ENCODE assay signal across 1 cellular context in the genomic region with DNA sequence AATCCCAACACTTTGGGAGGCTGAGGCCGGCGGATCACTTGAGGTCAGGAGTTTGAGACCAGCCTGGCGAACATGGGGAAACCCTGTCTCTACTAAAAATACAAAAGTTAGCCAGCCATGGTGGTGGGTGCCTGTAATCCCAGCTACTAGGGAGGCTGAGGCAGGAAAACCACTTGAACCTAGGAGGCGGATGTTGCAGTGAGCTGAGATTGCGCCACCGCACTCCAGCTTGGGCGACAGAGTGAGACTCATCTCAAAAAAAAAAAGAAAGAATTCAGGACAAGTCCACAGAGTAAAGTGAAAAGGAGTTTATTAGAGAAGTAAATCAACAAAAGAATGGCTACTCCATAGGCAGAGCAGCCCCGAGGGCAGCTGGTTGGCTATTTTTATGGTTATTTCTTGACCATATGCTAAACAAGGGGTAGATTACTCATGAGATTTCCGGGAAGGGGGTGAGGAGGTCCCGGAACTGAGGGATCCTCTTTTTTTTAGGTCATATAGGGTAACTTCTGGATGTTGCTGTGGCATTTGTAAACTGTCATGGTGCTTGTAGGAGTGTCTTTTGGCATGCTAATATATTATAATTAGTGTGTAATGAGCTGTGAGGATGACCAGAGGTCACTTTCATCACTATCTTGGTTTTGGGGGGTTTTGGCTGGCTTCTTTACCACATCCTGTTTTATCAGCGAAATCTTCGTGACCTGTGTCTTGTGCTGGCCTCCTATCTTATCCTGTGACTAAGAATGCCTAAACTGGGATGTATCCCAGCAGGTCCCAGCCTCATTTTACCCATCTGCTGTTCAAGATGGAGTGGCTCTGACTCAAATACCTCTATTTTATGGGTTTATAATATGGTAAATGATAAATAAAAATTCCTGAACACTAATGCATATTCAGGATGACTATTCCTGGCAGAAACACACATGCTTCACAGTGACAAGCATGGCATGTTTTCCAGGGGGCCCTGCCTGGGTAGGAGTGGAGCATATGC.
TF ChIP-seq lines count a peak whose summit lies in the region.

No MANE protein-coding gene starts in this region.

TF ChIP-seq in GM23338, 12 proteins besides CTCF, POLR2A, EP300 and RAD21:
- no peak for TF ChIP-seq POLR2AphosphoS5 (IDR thresholded peaks at IDR 0.05; ENCODE audit: low read depth)
- no peak for TF ChIP-seq JUNB (IDR thresholded peaks at IDR 0.05; ENCODE audit: unreplicated experiment)
- TF ChIP-seq, protein P1, sequence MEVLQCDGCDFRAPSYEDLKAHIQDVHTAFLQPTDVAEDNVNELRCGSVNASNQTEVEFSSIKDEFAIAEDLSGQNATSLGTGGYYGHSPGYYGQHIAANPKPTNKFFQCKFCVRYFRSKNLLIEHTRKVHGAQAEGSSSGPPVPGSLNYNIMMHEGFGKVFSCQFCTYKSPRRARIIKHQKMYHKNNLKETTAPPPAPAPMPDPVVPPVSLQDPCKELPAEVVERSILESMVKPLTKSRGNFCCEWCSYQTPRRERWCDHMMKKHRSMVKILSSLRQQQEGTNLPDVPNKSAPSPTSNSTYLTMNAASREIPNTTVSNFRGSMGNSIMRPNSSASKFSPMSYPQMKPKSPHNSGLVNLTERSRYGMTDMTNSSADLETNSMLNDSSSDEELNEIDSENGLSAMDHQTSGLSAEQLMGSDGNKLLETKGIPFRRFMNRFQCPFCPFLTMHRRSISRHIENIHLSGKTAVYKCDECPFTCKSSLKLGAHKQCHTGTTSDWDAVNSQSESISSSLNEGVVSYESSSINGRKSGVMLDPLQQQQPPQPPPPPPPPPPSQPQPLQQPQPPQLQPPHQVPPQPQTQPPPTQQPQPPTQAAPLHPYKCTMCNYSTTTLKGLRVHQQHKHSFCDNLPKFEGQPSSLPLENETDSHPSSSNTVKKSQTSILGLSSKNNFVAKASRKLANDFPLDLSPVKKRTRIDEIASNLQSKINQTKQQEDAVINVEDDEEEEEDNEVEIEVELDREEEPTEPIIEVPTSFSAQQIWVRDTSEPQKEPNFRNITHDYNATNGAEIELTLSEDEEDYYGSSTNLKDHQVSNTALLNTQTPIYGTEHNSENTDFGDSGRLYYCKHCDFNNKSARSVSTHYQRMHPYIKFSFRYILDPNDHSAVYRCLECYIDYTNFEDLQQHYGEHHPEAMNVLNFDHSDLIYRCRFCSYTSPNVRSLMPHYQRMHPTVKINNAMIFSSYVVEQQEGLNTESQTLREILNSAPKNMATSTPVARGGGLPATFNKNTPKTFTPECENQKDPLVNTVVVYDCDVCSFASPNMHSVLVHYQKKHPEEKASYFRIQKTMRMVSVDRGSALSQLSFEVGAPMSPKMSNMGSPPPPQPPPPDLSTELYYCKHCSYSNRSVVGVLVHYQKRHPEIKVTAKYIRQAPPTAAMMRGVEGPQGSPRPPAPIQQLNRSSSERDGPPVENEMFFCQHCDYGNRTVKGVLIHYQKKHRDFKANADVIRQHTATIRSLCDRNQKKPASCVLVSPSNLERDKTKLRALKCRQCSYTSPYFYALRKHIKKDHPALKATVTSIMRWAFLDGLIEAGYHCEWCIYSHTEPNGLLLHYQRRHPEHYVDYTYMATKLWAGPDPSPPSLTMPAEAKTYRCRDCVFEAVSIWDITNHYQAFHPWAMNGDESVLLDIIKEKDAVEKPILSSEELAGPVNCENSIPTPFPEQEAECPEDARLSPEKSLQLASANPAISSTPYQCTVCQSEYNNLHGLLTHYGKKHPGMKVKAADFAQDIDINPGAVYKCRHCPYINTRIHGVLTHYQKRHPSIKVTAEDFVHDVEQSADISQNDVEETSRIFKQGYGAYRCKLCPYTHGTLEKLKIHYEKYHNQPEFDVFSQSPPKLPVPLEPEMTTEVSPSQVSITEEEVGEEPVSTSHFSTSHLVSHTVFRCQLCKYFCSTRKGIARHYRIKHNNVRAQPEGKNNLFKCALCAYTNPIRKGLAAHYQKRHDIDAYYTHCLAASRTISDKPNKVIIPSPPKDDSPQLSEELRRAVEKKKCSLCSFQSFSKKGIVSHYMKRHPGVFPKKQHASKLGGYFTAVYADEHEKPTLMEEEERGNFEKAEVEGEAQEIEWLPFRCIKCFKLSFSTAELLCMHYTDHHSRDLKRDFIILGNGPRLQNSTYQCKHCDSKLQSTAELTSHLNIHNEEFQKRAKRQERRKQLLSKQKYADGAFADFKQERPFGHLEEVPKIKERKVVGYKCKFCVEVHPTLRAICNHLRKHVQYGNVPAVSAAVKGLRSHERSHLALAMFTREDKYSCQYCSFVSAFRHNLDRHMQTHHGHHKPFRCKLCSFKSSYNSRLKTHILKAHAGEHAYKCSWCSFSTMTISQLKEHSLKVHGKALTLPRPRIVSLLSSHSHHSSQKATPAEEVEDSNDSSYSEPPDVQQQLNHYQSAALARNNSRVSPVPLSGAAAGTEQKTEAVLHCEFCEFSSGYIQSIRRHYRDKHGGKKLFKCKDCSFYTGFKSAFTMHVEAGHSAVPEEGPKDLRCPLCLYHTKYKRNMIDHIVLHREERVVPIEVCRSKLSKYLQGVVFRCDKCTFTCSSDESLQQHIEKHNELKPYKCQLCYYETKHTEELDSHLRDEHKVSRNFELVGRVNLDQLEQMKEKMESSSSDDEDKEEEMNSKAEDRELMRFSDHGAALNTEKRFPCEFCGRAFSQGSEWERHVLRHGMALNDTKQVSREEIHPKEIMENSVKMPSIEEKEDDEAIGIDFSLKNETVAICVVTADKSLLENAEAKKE (CRISPR knock-in tag; IDR thresholded peaks at IDR 0.05): no peak
- TF ChIP-seq NANOG (IDR thresholded peaks at IDR 0.05; ENCODE audit: borderline replicate concordance): no peak
- no peak for TF ChIP-seq ZNF331 (CRISPR knock-in tag; IDR thresholded peaks at IDR 0.05; ENCODE audit: low read depth)
- TF ChIP-seq, protein P2, sequence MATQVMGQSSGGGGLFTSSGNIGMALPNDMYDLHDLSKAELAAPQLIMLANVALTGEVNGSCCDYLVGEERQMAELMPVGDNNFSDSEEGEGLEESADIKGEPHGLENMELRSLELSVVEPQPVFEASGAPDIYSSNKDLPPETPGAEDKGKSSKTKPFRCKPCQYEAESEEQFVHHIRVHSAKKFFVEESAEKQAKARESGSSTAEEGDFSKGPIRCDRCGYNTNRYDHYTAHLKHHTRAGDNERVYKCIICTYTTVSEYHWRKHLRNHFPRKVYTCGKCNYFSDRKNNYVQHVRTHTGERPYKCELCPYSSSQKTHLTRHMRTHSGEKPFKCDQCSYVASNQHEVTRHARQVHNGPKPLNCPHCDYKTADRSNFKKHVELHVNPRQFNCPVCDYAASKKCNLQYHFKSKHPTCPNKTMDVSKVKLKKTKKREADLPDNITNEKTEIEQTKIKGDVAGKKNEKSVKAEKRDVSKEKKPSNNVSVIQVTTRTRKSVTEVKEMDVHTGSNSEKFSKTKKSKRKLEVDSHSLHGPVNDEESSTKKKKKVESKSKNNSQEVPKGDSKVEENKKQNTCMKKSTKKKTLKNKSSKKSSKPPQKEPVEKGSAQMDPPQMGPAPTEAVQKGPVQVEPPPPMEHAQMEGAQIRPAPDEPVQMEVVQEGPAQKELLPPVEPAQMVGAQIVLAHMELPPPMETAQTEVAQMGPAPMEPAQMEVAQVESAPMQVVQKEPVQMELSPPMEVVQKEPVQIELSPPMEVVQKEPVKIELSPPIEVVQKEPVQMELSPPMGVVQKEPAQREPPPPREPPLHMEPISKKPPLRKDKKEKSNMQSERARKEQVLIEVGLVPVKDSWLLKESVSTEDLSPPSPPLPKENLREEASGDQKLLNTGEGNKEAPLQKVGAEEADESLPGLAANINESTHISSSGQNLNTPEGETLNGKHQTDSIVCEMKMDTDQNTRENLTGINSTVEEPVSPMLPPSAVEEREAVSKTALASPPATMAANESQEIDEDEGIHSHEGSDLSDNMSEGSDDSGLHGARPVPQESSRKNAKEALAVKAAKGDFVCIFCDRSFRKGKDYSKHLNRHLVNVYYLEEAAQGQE (IDR thresholded peaks at IDR 0.05; ENCODE audit: unreplicated experiment): no peak
- no peak for TF ChIP-seq EZH2phosphoT487 (IDR thresholded peaks at IDR 0.05; ENCODE audit: unreplicated experiment)
- no peak for TF ChIP-seq EZH2 (IDR thresholded peaks at IDR 0.05; ENCODE audit: low read depth, unreplicated experiment)
- TF ChIP-seq STAT1 (IDR thresholded peaks at IDR 0.05; ENCODE audit: unreplicated experiment): no peak
- no peak for TF ChIP-seq CREB1 (CRISPR knock-in tag; IDR thresholded peaks at IDR 0.05; ENCODE audit: low read depth)
- TF ChIP-seq ZNF114 (CRISPR knock-in tag; IDR thresholded peaks at IDR 0.05): no peak
